Comparison of ENCODE assay signal across 1 cellular context in genomic region chr19:45584332-45585157, GRCh38.
TF ChIP-seq lines count a peak whose summit lies in the region.

Gene OPA3 (minus strand): TSS chr19:45584802. CDS start chr19:45584764, 38 bp downstream.

TF ChIP-seq in HEK293, 187 proteins besides CTCF, POLR2A, EP300 and RAD21 (continued from another document and continues in another):
- TF ChIP-seq ZNF664 (tag by site-specific recombination; IDR thresholded peaks at IDR 0.05) (peak; percentile 96), ZNF391 (tag by site-specific recombination; IDR thresholded peaks at IDR 0.05; ENCODE audit: borderline replicate concordance, low read depth) (no peak), PRDM10 (tag by site-specific recombination; IDR thresholded peaks at IDR 0.05) (peak; percentile 76), GLI4 (tag by site-specific recombination; IDR thresholded peaks at IDR 0.05) (no peak), ZNF114 (tag by site-specific recombination; IDR thresholded peaks at IDR 0.05) (no peak), ZNF426 (tag by site-specific recombination; IDR thresholded peaks at IDR 0.05) (no peak), YY1 (tag by site-specific recombination; IDR thresholded peaks at IDR 0.05) (peak; percentile 63), ZNF555 (tag by site-specific recombination; conservative IDR thresholded peaks at IDR 0.05) (no peak), REST (tag by site-specific recombination; IDR thresholded peaks at IDR 0.05) (0 out of 2 replicates have a peak, but pooled peaks have one; percentile 18), HIC1 (tag by site-specific recombination; IDR thresholded peaks at IDR 0.05) (peak; percentile 56), ZNF23 (tag by site-specific recombination; IDR thresholded peaks at IDR 0.05; ENCODE audit: borderline replicate concordance) (no peak), GLIS2 (tag by site-specific recombination; IDR thresholded peaks at IDR 0.05) (peak; percentile 27; the same call in 1 of the 2 replicates), SCRT2 (tag by site-specific recombination; IDR thresholded peaks at IDR 0.05) (peak; percentile 88), ZFHX2 (tag by site-specific recombination; conservative IDR thresholded peaks at IDR 0.05) (peak; percentile 83), REPIN1 (tag by site-specific recombination; IDR thresholded peaks at IDR 0.05; ENCODE audit: low read depth) (no peak), SP7 (tag by site-specific recombination; IDR thresholded peaks at IDR 0.05) (peak; percentile 66; the same call in 1 of the 2 replicates), TSHZ1 (tag by site-specific recombination; IDR thresholded peaks at IDR 0.05; ENCODE audit: borderline replicate concordance) (no peak), ZNF112 (tag by site-specific recombination; IDR thresholded peaks at IDR 0.05) (no peak), ZSCAN16 (tag by site-specific recombination; IDR thresholded peaks at IDR 0.05) (no peak), ZBTB8A (tag by site-specific recombination; IDR thresholded peaks at IDR 0.05) (peak; percentile 80), SALL2 (tag by site-specific recombination; IDR thresholded peaks at IDR 0.05; ENCODE audit: borderline replicate concordance) (no peak), ZNF530 (tag by site-specific recombination; IDR thresholded peaks at IDR 0.05; ENCODE audit: low read depth) (no peak), ZNF433 (tag by site-specific recombination; IDR thresholded peaks at IDR 0.05; ENCODE audit: low read depth) (no peak), ZNF202 (tag by site-specific recombination; IDR thresholded peaks at IDR 0.05; ENCODE audit: borderline replicate concordance) (no peak), ZBTB11 (tag by site-specific recombination; conservative IDR thresholded peaks at IDR 0.05; ENCODE audit: low read depth) (0 out of 2 replicates have a peak, but pooled peaks have one; percentile 12), ZNF416 (tag by site-specific recombination; IDR thresholded peaks at IDR 0.05) (no peak), ZNF48 (tag by site-specific recombination; IDR thresholded peaks at IDR 0.05) (no peak), ZNF571 (tag by site-specific recombination; IDR thresholded peaks at IDR 0.05) (no peak), TRIM28 (IDR thresholded peaks at IDR 0.05; ENCODE audit: borderline replicate concordance, low read length) (no peak), ZNF169 (tag by site-specific recombination; IDR thresholded peaks at IDR 0.05) (no peak), ZNF140 (tag by site-specific recombination; IDR thresholded peaks at IDR 0.05) (no peak), KLF9 (tag by site-specific recombination; IDR thresholded peaks at IDR 0.05; ENCODE audit: low read depth) (peak; percentile 90), ZNF175 (tag by site-specific recombination; IDR thresholded peaks at IDR 0.05) (no peak), ZNF513 (tag by site-specific recombination; IDR thresholded peaks at IDR 0.05) (no peak), YY2 (tag by site-specific recombination; IDR thresholded peaks at IDR 0.05) (peak; percentile 81), ZBTB44 (tag by site-specific recombination; IDR thresholded peaks at IDR 0.05) (peak; percentile 21; the same call in 1 of the 2 replicates), ZNF658 (tag by site-specific recombination; IDR thresholded peaks at IDR 0.05) (no peak), ZNF610 (tag by site-specific recombination; IDR thresholded peaks at IDR 0.05; ENCODE audit: borderline replicate concordance) (no peak), PBX3 (CRISPR knock-in tag; IDR thresholded peaks at IDR 0.05) (peak; percentile 80; the same call in 1 of the 2 replicates), ZNF544 (tag by site-specific recombination; IDR thresholded peaks at IDR 0.05) (no peak)
